Comparison of ENCODE assay signal across 8 cellular contexts in the genomic region with DNA sequence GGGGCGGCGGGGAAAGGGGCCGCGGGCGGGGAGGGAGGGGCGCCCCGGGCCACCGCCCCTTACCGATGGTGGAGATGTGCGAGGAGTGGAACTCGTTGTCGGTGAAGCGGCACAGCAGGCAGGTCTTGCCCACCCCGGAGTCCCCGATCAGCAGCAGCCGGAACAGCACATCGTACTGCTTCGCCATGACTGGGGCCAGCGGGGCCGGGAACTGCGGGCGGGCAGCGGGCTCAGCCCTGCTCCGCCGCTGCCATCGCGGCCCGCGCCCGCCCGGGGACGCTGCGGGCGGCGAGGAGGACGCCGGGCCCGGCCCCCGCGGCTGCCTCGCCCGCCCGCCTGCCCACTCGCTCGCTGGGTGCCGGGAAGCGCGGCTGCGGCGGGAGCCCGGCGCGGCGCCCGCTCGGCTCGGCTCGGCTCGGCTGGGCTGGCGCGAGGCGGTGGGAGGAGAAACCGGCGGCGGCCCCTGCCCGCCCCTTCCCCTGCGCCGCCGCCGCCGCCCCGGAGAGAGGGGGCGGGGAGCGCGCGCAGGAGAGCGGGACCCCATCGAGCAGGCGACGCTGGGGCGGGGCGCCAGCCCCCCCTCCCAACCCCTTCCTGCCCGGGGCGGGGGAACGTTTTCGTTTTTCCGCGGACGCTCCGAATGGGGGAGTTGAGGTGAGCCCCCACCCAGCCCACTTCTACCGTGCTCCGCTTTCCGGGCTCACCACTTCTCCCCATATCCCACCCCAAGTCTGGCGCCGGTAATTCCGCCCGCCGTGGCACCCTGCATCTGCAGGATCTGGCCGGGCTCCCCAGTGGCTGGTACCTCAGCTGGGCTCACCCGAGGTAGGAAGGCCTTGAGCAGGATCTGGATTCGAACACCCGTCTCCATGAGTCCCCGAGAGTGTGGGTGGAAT. TPM values are rescaled to one million over a fixed set of nuclear protein-coding genes. Genes with fewer than 3 reads are reported as not detected.
DNase-seq lines count a peak whose midpoint lies in the region; ATAC-seq and TF ChIP-seq lines count a peak whose summit lies in the region.

A gene (minus strand): TSS at position 447 of the 896 bp plus-strand sequence. CDS start 260 bp downstream, at position 187.

- no peaks in the 10 kb centered on the region for H3K9me3 ChIP-seq in thyroid gland

- 3 to 5% methylated on average over 12 to 18 of the region's 103 CpGs for WGBS in thyroid gland, 2 donors

- H3K27ac ChIP-seq in thyroid gland: peak within 1 kb of the TSS in 1 of 3 donors; percentile 56

- H3K27me3 ChIP-seq in thyroid gland: no peaks in the 10 kb centered on the region

- ATAC-seq in activated CD4-positive, alpha-beta T cell treated with anti-CD3 and anti-CD28 coated beads for 36 hours: peak; percentile 71
- ATAC-seq in esophagus mucosa: peak; percentile 38
- ATAC-seq in naive B cell (ENCODE audit: low read depth in 2 of 2): peak; percentile 61 to 65

- TF ChIP-seq POLR2A in thyroid gland (IDR thresholded peaks at IDR 0.05): peak in 1 of 2 donors; percentile 43

- POLR2A ChIA-PET in activated CD4-positive, alpha-beta T cell treated with anti-CD3 and anti-CD28 coated beads for 36 hours (lab: Charles Lee): no interaction called here

- H3K4me1 ChIP-seq in thyroid gland: peaks cover 15 to 17% of the 10 kb centered on the region in 2 donors

- intact Hi-C loops in activated CD4-positive, alpha-beta T cell treated with anti-CD3 and anti-CD28 coated beads for 36 hours (cut with DNase I, micrococcal nuclease): loop anchor here in 1 of 2 experiments (1.0 kb wide), 2 partner anchors 14 to 58 kb away; a partner anchor contains a TSS
- intact Hi-C loops in thyroid gland (cut with DNase I): no loop called here

- H3K4me1 Mint-ChIP-seq in activated CD4-positive, alpha-beta T cell treated with anti-CD3 and anti-CD28 coated beads for 36 hours: peaks cover 17% of the 10 kb centered on the region
- peaks cover 15% of the 10 kb centered on the region for H3K4me1 Mint-ChIP-seq in activated T-cell treated with anti-CD3 and anti-CD28 coated beads, Interleukin-2, amount 50 U/mL, for 24 hours (ENCODE audit: low read depth)
- H3K4me1 Mint-ChIP-seq in naive B cell: peaks cover 0 to 13% (median 3%) of the 10 kb centered on the region in 3 donors

- H3K4me3 ChIP-seq in thyroid gland (replicated peaks in 1 of 3): peak within 1 kb of the TSS in 2 of 3 donors; percentile 22 to 75

- peak within 1 kb of the TSS; percentile 74 for H3K4me3 Mint-ChIP-seq in activated CD4-positive, alpha-beta T cell treated with anti-CD3 and anti-CD28 coated beads for 36 hours
- H3K4me3 Mint-ChIP-seq in activated T-cell treated with anti-CD3 and anti-CD28 coated beads, Interleukin-2, amount 50 U/mL, for 24 hours: peak within 1 kb of the TSS; percentile 79
- peak within 1 kb of the TSS; percentile 82 to 92 (median 86) for H3K4me3 Mint-ChIP-seq in naive B cell

- TF ChIP-seq CTCF in thyroid gland (IDR thresholded peaks at IDR 0.05): peak in 1 of 6 experiments; percentile 6

- CTCF ChIA-PET in activated CD4-positive, alpha-beta T cell treated with anti-CD3 and anti-CD28 coated beads for 36 hours (lab: Charles Lee): interaction anchor here (0.8 to 1.0 kb wide), 3 partner anchors 14 to 48 kb away, joined by 3 read pairs; a partner anchor contains a TSS

- H3K9me3 Mint-ChIP-seq in activated CD4-positive, alpha-beta T cell treated with anti-CD3 and anti-CD28 coated beads for 36 hours (ENCODE audit: low read depth): no peaks in the 10 kb centered on the region
- H3K9me3 Mint-ChIP-seq in activated T-cell treated with anti-CD3 and anti-CD28 coated beads, Interleukin-2, amount 50 U/mL, for 24 hours: no peaks in the 10 kb centered on the region
- no peaks in the 10 kb centered on the region for H3K9me3 Mint-ChIP-seq in naive B cell

- no peaks in the 10 kb centered on the region for H3K36me3 Mint-ChIP-seq in activated CD4-positive, alpha-beta T cell treated with anti-CD3 and anti-CD28 coated beads for 36 hours (ENCODE audit: low read depth)
- H3K36me3 Mint-ChIP-seq in activated T-cell treated with anti-CD3 and anti-CD28 coated beads, Interleukin-2, amount 50 U/mL, for 24 hours (ENCODE audit: low read depth): no peaks in the 10 kb centered on the region
- H3K36me3 Mint-ChIP-seq in naive B cell: no peaks in the 10 kb centered on the region

- peak; percentile 58 for DNase-seq in activated CD4-positive, alpha-beta T cell treated with anti-CD3 and anti-CD28 coated beads for 36 hours
- DNase-seq in activated CD4-positive, alpha-beta T cell treated with anti-CD3 and anti-CD28 coated beads for 1 hour: no peak
- DNase-seq in NCI-H1092 treated with DMSO at 0.1 percent for 48 hours (lab: John Stamatoyannopoulos, UW) (peak; percentile 59), naive B cell (peak; percentile 35), thyroid gland (peak; percentile 29 to 47), hippocampal formation (lab: John Stamatoyannopoulos, UW) (no peak)
- peak; percentile 65 for DNase-seq in activated T-cell treated with anti-CD3 and anti-CD28 coated beads, Interleukin-2, amount 50 U/mL, for 24 hours

- H3K27ac Mint-ChIP-seq in activated CD4-positive, alpha-beta T cell treated with anti-CD3 and anti-CD28 coated beads for 36 hours: peak within 1 kb of the TSS; percentile 51
- H3K27ac Mint-ChIP-seq in activated T-cell treated with anti-CD3 and anti-CD28 coated beads, Interleukin-2, amount 50 U/mL, for 24 hours: peak within 1 kb of the TSS; percentile 75
- peak within 1 kb of the TSS in 5 of 6 donors; percentile 20 to 89 (median 76) for H3K27ac Mint-ChIP-seq in naive B cell

- no peaks in the 10 kb centered on the region for H3K36me3 ChIP-seq in thyroid gland

- H3K27me3 Mint-ChIP-seq in activated CD4-positive, alpha-beta T cell treated with anti-CD3 and anti-CD28 coated beads for 36 hours: no peaks in the 10 kb centered on the region
- no peaks in the 10 kb centered on the region for H3K27me3 Mint-ChIP-seq in activated T-cell treated with anti-CD3 and anti-CD28 coated beads, Interleukin-2, amount 50 U/mL, for 24 hours
- H3K27me3 Mint-ChIP-seq in naive B cell: peaks cover 8 to 13% (median 9%) of the 10 kb centered on the region in 3 donors

RNA-seq across cellular contexts. Expression of the gene that starts here (rescaled TPM):
- 1 to 10 TPM; 3.7 to 5.3 TPM for total RNA-seq in activated CD4-positive, alpha-beta T cell treated with anti-CD3 and anti-CD28 coated beads for 36 hours
- total RNA-seq in esophagus mucosa (1.8 TPM), thyroid gland (10 to 100 TPM in 1 of 4 donors, 1 to 10 TPM in 3; 6.0 to 12.7 (median 6.3) TPM)
- 1 to 10 TPM in 1 of 6 donors, under 1 TPM in 5; 0.25 to 1.9 (median 0.94) TPM for polyA plus RNA-seq in naive B cell (ENCODE audit: low read depth in 6 of 6)

Comparison
In these comparisons a context has a peak if more than half of its experiments do, and no peak if none do; other contexts are left out.
1. DNase-seq: peak in activated CD4-positive, alpha-beta T cell treated with anti-CD3 and anti-CD28 coated beads for 36 hours (single experiment), NCI-H1092 treated with DMSO at 0.1 percent for 48 hours (single experiment), activated T-cell treated with anti-CD3 and anti-CD28 coated beads, Interleukin-2, amount 50 U/mL, for 24 hours (single experiment), naive B cell (single experiment) and thyroid gland (2 of 2); none in activated CD4-positive, alpha-beta T cell treated with anti-CD3 and anti-CD28 coated beads for 1 hour (single experiment) and hippocampal formation (0 of 2).
2. Peak in every context shown above with its lines, with median percentiles within 50 percentile points of each other: ATAC-seq, H3K27ac Mint-ChIP-seq and H3K4me3 Mint-ChIP-seq.